Comparison of ENCODE assay signal across 19 cellular contexts in genomic region chr5:58738336-58738735, GRCh38.
DNase-seq lines count a peak whose midpoint lies in the region; FAIRE-seq and TF ChIP-seq lines count a peak whose summit lies in the region.
"Had no signal": no experiment of that assay in that cellular context is flagged by ENCODE, and none has a peak within 500 bp of the region (broad histone marks: within the 10 kb centered on the region; RNA-seq: fewer than 3 reads in every experiment).

No MANE protein-coding gene starts in this region.

- H3K9ac ChIP-seq in liver (ENCODE audit: low read depth in 1 of 2, low read length in 2 of 2) = no peak overlapping the region
- H3K9ac ChIP-seq: GM23248 had no signal

- TF ChIP-seq CTCF in GM12865 (IDR thresholded peaks at IDR 0.05; ENCODE audit: insufficient read depth, low read depth, low read length, missing control alignments) = no peak
- no peak for TF ChIP-seq CTCF in hepatocyte (IDR thresholded peaks at IDR 0.05; ENCODE audit: poor library complexity)
- no peak for TF ChIP-seq CTCF in liver (IDR thresholded peaks at IDR 0.05; ENCODE audit: low read depth, low read length, missing input control)
- TF ChIP-seq CTCF in coronary artery (IDR thresholded peaks at IDR 0.05) = no peak

- H3K4me1 ChIP-seq in hepatocyte (ENCODE audit: insufficient read depth) (peaks cover 6% of the 10 kb centered on the region), liver (ENCODE audit: control insufficient read depth in 4 of 4, insufficient read depth in 4 of 4, low read length in 3 of 4) (peaks cover 0 to 10% (median 4%) of the 10 kb centered on the region in 4 donors), small intestine (ENCODE audit: control insufficient read depth in 2 of 2, insufficient read depth in 1 of 2, low read depth in 1 of 2, low read length in 1 of 2) (no peaks in the 10 kb centered on the region)
- H3K4me1 ChIP-seq: A549, HAP-1 had no signal

- peak; percentile 15 for DNase-seq in GM12865 (ENCODE audit: low read depth)
- no peak for DNase-seq in hepatocyte (ENCODE audit: low spot score)
- DNase-seq in small intestine = peak; percentile 75
- DNase-seq in coronary artery (ENCODE audit: low spot score) = no peak
- DNase-seq in NCI-H146 (lab: John Stamatoyannopoulos, UW) = no peak
- no peak for DNase-seq in DMS53 (lab: John Stamatoyannopoulos, UW)
- DNase-seq: AML-193; Caco-2; CD4-positive, alpha-beta T cell; DMS79 treated with DMSO at 0.1 percent for 48 hours; GF-D8; GM23248 had no signal

- no peaks in the 10 kb centered on the region for H3K9me3 ChIP-seq in hepatocyte (ENCODE audit: low read depth)
- H3K9me3 ChIP-seq in liver (ENCODE audit: control insufficient read depth in 4 of 4, low read length in 3 of 4) = no peaks in the 10 kb centered on the region
- no peaks in the 10 kb centered on the region for H3K9me3 ChIP-seq in small intestine (ENCODE audit: control insufficient read depth, low read depth)
- H3K9me3 ChIP-seq: A549, Caco-2, HAP-1 had no signal

- no peak for TF ChIP-seq RAD21 in liver (IDR thresholded peaks at IDR 0.05)

- H2AFZ ChIP-seq in hepatocyte = no peak overlapping the region
- H2AFZ ChIP-seq: GM23248 had no signal

- no peak overlapping the region for H3K4me3 ChIP-seq in GM12865 (ENCODE audit: low read depth, low read length)
- no peak overlapping the region for H3K4me3 ChIP-seq in hepatocyte
- no peak overlapping the region for H3K4me3 ChIP-seq in liver (ENCODE audit: low read depth in 1 of 3, low read length in 3 of 3)
- H3K4me3 ChIP-seq in small intestine (ENCODE audit: low read depth in 1 of 2, low read length in 2 of 2) = no peak overlapping the region
- H3K4me3 ChIP-seq in coronary artery = no peak overlapping the region
- H3K4me3 ChIP-seq: A549, GM23248, HAP-1 had no signal

- H3K4me2 ChIP-seq in hepatocyte = peak overlapping the region; percentile 14
- H3K4me2 ChIP-seq: A549 had no signal

- H3K79me2 ChIP-seq in hepatocyte = no peaks in the 10 kb centered on the region

- H3K36me3 ChIP-seq in hepatocyte (replicated peaks; ENCODE audit: insufficient read depth, low read depth) (no peaks in the 10 kb centered on the region), liver (ENCODE audit: control insufficient read depth in 4 of 4, insufficient read depth in 3 of 4, low read depth in 1 of 4, low read length in 3 of 4) (no peaks in the 10 kb centered on the region), small intestine (ENCODE audit: control insufficient read depth in 2 of 2, insufficient read depth in 2 of 2, low read length in 2 of 2) (no peaks in the 10 kb centered on the region)
- H3K36me3 ChIP-seq: HAP-1 had no signal

- 61% methylated on average over 2 of the region's 2 CpGs for WGBS in hepatocyte (ENCODE audit: low lambda C conversion rate, missing lambda C conversion rate)
- 42% methylated on average over 2 of the region's 2 CpGs for WGBS in liver
- 56 to 76% (median 57%) methylated on average over 2 of the region's 2 CpGs for WGBS in small intestine, 3 donors

- H3K27ac ChIP-seq in hepatocyte = no peak overlapping the region
- H3K27ac ChIP-seq in liver (ENCODE audit: low read depth in 1 of 2, low read length in 2 of 2) = no peak overlapping the region
- no peak overlapping the region for H3K27ac ChIP-seq in small intestine (ENCODE audit: low read depth in 1 of 2, low read length in 1 of 2)
- no peak overlapping the region for H3K27ac ChIP-seq in coronary artery
- H3K27ac ChIP-seq: 22Rv1, A549, C4-2B, GM23248 had no signal

- H4K20me1 ChIP-seq in hepatocyte (ENCODE audit: insufficient read depth, poor library complexity, severe bottlenecking) = no peaks in the 10 kb centered on the region

- H3K9me2 ChIP-seq in hepatocyte (replicated peaks; ENCODE audit: insufficient read depth) = no peaks in the 10 kb centered on the region

- no peaks in the 10 kb centered on the region for H3K27me3 ChIP-seq in hepatocyte
- H3K27me3 ChIP-seq in liver (ENCODE audit: control insufficient read depth in 4 of 4, insufficient read depth in 4 of 4, low read length in 3 of 4) = no peaks in the 10 kb centered on the region
- H3K27me3 ChIP-seq in small intestine (ENCODE audit: control insufficient read depth in 2 of 2, insufficient read depth in 2 of 2, low read length in 2 of 2) = no peaks in the 10 kb centered on the region

- FAIRE-seq in small intestine (lab: Jason Lieb, UNC) = no peak
- FAIRE-seq: A549, D721Med, GM12891 had no signal

TF ChIP-seq in liver, 16 proteins besides CTCF, POLR2A, EP300 and RAD21:
- TF ChIP-seq FOXA2 (IDR thresholded peaks at IDR 0.05) (no peak), TAF1 (conservative IDR thresholded peaks at IDR 0.05) (no peak), HNF4A (conservative IDR thresholded peaks at IDR 0.05) (peak; percentile 61 to 71), YY1 (IDR thresholded peaks at IDR 0.05) (no peak), ATF3 (IDR thresholded peaks at IDR 0.05) (no peak)

Comparison
In these comparisons a context has a peak if more than half of its experiments do, and no peak if none do; other contexts are left out.
1. DNase-seq: peak in GM12865 (single experiment) and small intestine (single experiment); none in hepatocyte (single experiment), coronary artery (single experiment), NCI-H146 (single experiment) and DMS53 (single experiment).